In genomic region chr1:54380285-54380882, GRCh38 we compare ENCODE assay signal across 14 cellular contexts. TPM values are rescaled to one million over a fixed set of nuclear protein-coding genes. Genes with fewer than 3 reads are reported as not detected.
A peak's percentile ranks its signal among the peaks of the same experiment; 100 is the strongest.
DNase-seq lines count a peak whose midpoint lies in the region; ATAC-seq and TF ChIP-seq lines count a peak whose summit lies in the region.
"Had no signal": no experiment of that assay in that cellular context is flagged by ENCODE, and none has a peak within 500 bp of the region (broad histone marks: within the 10 kb centered on the region; RNA-seq: fewer than 3 reads in every experiment).

No MANE protein-coding gene starts in this region.

- peaks cover 49% of the 10 kb centered on the region for H3K79me2 ChIP-seq in MM.1S (ENCODE audit: low read length)

- peak overlapping the region; percentile 99 for H3K27ac Mint-ChIP-seq in glutamatergic neuron (ENCODE audit: unreplicated experiment)

- peaks cover 24% of the 10 kb centered on the region for H3F3A ChIP-seq in MM.1S (ENCODE audit: insufficient read depth, low read length)

- DNase-seq in NK-92 treated with Interleukin-12 subunit alpha and Interleukin-12 subunit beta, amount 100 ng/mL, for 24 hours (lab: John Stamatoyannopoulos, UW) = peak; percentile 75
- DNase-seq in NK-92 (lab: John Stamatoyannopoulos, UW; ENCODE audit: unreplicated experiment) = no peak
- DNase-seq in activated T-cell treated with anti-CD3 and anti-CD28 coated beads, Interleukin-2, amount 50 U/mL, for 4 hours = peak; percentile 19
- DNase-seq in glutamatergic neuron = no peak
- no peak for DNase-seq in spleen
- no peak for DNase-seq in MM.1S
- no peak for DNase-seq in NCI-H128 (lab: John Stamatoyannopoulos, UW; ENCODE audit: unreplicated experiment)
- DNase-seq: Calu3; central memory CD4-positive, alpha-beta T cell; KBM-7; NCI-H2029 treated with DMSO at 0.1 percent for 48 hours had no signal

- H3K4me1 ChIP-seq in spleen (peaks cover 29 to 89% (median 74%) of the 10 kb centered on the region in 6 donors), MM.1S (ENCODE audit: low read length) (peaks cover 29% of the 10 kb centered on the region)

- no peak for TF ChIP-seq POLR2A in spleen (IDR thresholded peaks at IDR 0.05)

- H3K36me3 ChIP-seq in spleen (peaks cover 0 to 8% (median 0%) of the 10 kb centered on the region in 6 donors), MM.1S (replicated peaks; ENCODE audit: insufficient read depth, low read length) (no peaks in the 10 kb centered on the region)

- no peak overlapping the region for H3K4me2 ChIP-seq in MM.1S (ENCODE audit: low read depth, low read length)

- TF ChIP-seq CTCF in glutamatergic neuron (IDR thresholded peaks at IDR 0.05; ENCODE audit: partially characterized antibody, unreplicated experiment) = no peak
- no peak for TF ChIP-seq CTCF in spleen (IDR thresholded peaks at IDR 0.05 in 8 of 11, conservative IDR thresholded peaks at IDR 0.05 in 3 of 11)
- TF ChIP-seq CTCF in MM.1S (IDR thresholded peaks at IDR 0.05; ENCODE audit: low read length) = no peak

- H3K27me3 ChIP-seq in spleen (replicated peaks in 1 of 7) (no peaks in the 10 kb centered on the region), MM.1S (replicated peaks; ENCODE audit: insufficient read depth, low read length) (no peaks in the 10 kb centered on the region)

- H3K9ac ChIP-seq in MM.1S (ENCODE audit: low read length) = no peak overlapping the region

- no peaks in the 10 kb centered on the region for H4K20me1 ChIP-seq in MM.1S (ENCODE audit: insufficient read depth, low read length)

- H3K27me3 Mint-ChIP-seq in activated T-cell treated with anti-CD3 and anti-CD28 coated beads, Interleukin-2, amount 50 U/mL, for 4 hours (ENCODE audit: low read depth) = no peaks in the 10 kb centered on the region
- peaks cover 18% of the 10 kb centered on the region for H3K27me3 Mint-ChIP-seq in glutamatergic neuron (ENCODE audit: unreplicated experiment)

- no peaks in the 10 kb centered on the region for H3K9me3 ChIP-seq in spleen
- H3K9me3 ChIP-seq in MM.1S (replicated peaks; ENCODE audit: insufficient read depth, low read length) = no peaks in the 10 kb centered on the region

- H3K4me1 Mint-ChIP-seq in activated T-cell treated with anti-CD3 and anti-CD28 coated beads, Interleukin-2, amount 50 U/mL, for 4 hours (ENCODE audit: low read depth) = peaks cover 58% of the 10 kb centered on the region
- H3K4me1 Mint-ChIP-seq in glutamatergic neuron (ENCODE audit: low read depth, unreplicated experiment) = peaks cover 58% of the 10 kb centered on the region

- H3K9me2 ChIP-seq in MM.1S (replicated peaks; ENCODE audit: insufficient read depth, low read length) = no peaks in the 10 kb centered on the region

- H3K4me3 ChIP-seq in spleen (no peak overlapping the region), MM.1S (ENCODE audit: low read length) (no peak overlapping the region)

- no peak overlapping the region for H3K4me3 Mint-ChIP-seq in activated T-cell treated with anti-CD3 and anti-CD28 coated beads, Interleukin-2, amount 50 U/mL, for 4 hours
- no peak overlapping the region for H3K4me3 Mint-ChIP-seq in glutamatergic neuron (ENCODE audit: unreplicated experiment)

- 55 to 70% (median 62%) methylated on average over 15 of the region's 15 CpGs for WGBS in spleen, 5 donors

- no peak overlapping the region for H2AFZ ChIP-seq in MM.1S (ENCODE audit: low read length)

- no peaks in the 10 kb centered on the region for H3K9me3 Mint-ChIP-seq in activated T-cell treated with anti-CD3 and anti-CD28 coated beads, Interleukin-2, amount 50 U/mL, for 4 hours
- peaks cover 19% of the 10 kb centered on the region for H3K9me3 Mint-ChIP-seq in glutamatergic neuron (ENCODE audit: unreplicated experiment)

- ATAC-seq in activated T-cell treated with anti-CD3 and anti-CD28 coated beads, Interleukin-2, amount 50 U/mL, for 4 hours = no peak
- no peak for ATAC-seq in GM19395 (IDR thresholded peaks at IDR 0.05; ENCODE audit: unreplicated experiment)
- ATAC-seq: HCT116 had no signal

- peaks cover 18% of the 10 kb centered on the region for H3K36me3 Mint-ChIP-seq in activated T-cell treated with anti-CD3 and anti-CD28 coated beads, Interleukin-2, amount 50 U/mL, for 4 hours (ENCODE audit: insufficient read depth)
- no peaks in the 10 kb centered on the region for H3K36me3 Mint-ChIP-seq in glutamatergic neuron (ENCODE audit: unreplicated experiment)

- H3K27ac ChIP-seq in spleen = peak overlapping the region in 5 of 8 donors; percentile 23 to 85 (median 76)
- H3K27ac ChIP-seq in MM.1S (ENCODE audit: low read length) = no peak overlapping the region
- H3K27ac ChIP-seq: 22Rv1 had no signal

- intact Hi-C loops in spleen (cut with DNase I; ENCODE audit: low total_unique reads) = no loop called here

RNA-seq across cellular contexts. Expression of gene SSBP3, which starts 25.8 kb away (rescaled TPM):
- total RNA-seq in activated T-cell treated with anti-CD3 and anti-CD28 coated beads, Interleukin-2, amount 50 U/mL, for 4 hours = 10 to 100 TPM; 36.2 to 39.1 (median 37.5) TPM
- total RNA-seq in glutamatergic neuron (ENCODE audit: unreplicated experiment) (608 TPM), spleen (10 to 100 TPM; 24.4 to 73.5 (median 55.4) TPM)
- polyA plus RNA-seq in spleen = 10 to 100 TPM; 14.4 to 22.1 (median 14.9) TPM

Comparison
In these comparisons a context has a peak if more than half of its experiments do, and no peak if none do; other contexts are left out.
1. DNase-seq: peak in NK-92 treated with Interleukin-12 subunit alpha and Interleukin-12 subunit beta, amount 100 ng/mL, for 24 hours (single experiment) and activated T-cell treated with anti-CD3 and anti-CD28 coated beads, Interleukin-2, amount 50 U/mL, for 4 hours (single experiment); none in NK-92 (single experiment), glutamatergic neuron (single experiment), spleen (single experiment), MM.1S (single experiment) and NCI-H128 (single experiment).